ENCODE assay signal across 9 cellular contexts in the genomic region with DNA sequence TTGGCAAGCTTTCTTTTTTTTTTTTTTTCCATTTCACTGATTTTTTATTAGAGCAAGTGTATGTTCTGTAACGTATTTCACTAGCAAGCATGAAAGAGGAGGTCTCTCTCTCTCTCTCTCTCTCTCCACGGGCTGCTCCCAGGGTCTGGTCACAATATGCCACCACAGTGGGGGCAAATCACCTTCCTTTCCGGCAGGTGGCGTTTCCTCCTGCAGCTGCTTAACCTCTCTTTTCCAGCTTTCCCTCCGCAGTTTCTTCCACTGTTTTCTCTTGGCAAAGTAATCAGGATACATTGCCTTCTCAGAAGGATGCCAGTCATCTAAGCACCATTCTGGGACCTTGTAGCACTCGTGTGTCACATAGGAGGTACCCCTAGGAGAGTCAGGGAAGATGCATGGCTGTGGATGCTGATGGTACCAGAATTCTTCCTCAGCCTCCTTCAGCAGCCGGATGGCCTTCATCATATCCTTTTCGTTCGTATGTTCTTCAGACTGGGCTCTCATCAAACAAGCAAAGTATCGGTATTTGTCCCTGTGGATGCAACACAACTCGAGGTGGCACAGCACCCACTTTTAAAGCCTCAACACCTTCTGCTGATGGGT.
A peak's percentile ranks its signal among the peaks of the same experiment; 100 is the strongest.
DNase-seq lines count a peak whose midpoint lies in the region; ATAC-seq and TF ChIP-seq lines count a peak whose summit lies in the region.
"Had no signal": no experiment of that assay in that cellular context is flagged by ENCODE, and none has a peak within 500 bp of the region (broad histone marks: within the 10 kb centered on the region; RNA-seq: fewer than 3 reads in every experiment).

No MANE protein-coding gene starts in this region.

- POLR2A ChIA-PET in Caco-2 (lab: Charles Lee), result no interaction called here
- POLR2A ChIA-PET in HEK293T (lab: Yijun Ruan, JAX), result no interaction called here

- H3K4me1 Mint-ChIP-seq in Caco-2 (ENCODE audit: low read depth, unreplicated experiment), result no peaks in the 10 kb centered on the region

- no peaks in the 10 kb centered on the region for H3K4me1 ChIP-seq in Caco-2
- H3K4me1 ChIP-seq in SJCRH30, result no peaks in the 10 kb centered on the region
- no peaks in the 10 kb centered on the region for H3K4me1 ChIP-seq in hepatocyte (ENCODE audit: insufficient read depth)

- H2AFZ ChIP-seq in hepatocyte, result no peak overlapping the region

- TF ChIP-seq CTCF in Caco-2 (IDR thresholded peaks at IDR 0.05; ENCODE audit: insufficient read depth in 1 of 2, low read depth in 1 of 2, low read length in 1 of 2, severe bottlenecking in 1 of 2, unreplicated experiment in 1 of 2) (peak; percentile 65 to 68), hepatocyte (IDR thresholded peaks at IDR 0.05; ENCODE audit: poor library complexity) (peak; percentile 40)

- BruUV-seq in Caco-2 (replicated peaks; lab: Mats Ljungman, UMichigan), result no TSS peak

- H3K36me3 ChIP-seq in Caco-2 (ENCODE audit: control insufficient read depth, insufficient read depth, low read length), result no peaks in the 10 kb centered on the region
- H3K36me3 ChIP-seq in SJCRH30, result no peaks in the 10 kb centered on the region
- H3K36me3 ChIP-seq in hepatocyte (replicated peaks; ENCODE audit: insufficient read depth, low read depth), result no peaks in the 10 kb centered on the region

- intact Hi-C loops in Caco-2 (cut with micrococcal nuclease; ENCODE audit: unreplicated experiment), result loop anchor here (5.0 kb wide), 1 partner anchor 89 kb away; no protein-coding TSS in a partner anchor

- ATAC-seq in HG03196 (IDR thresholded peaks at IDR 0.05; ENCODE audit: unreplicated experiment), result no peak
- no peak for ATAC-seq in HG02870 (IDR thresholded peaks at IDR 0.05; ENCODE audit: unreplicated experiment)

- H3K9me3 Mint-ChIP-seq in Caco-2 (ENCODE audit: unreplicated experiment), result no peaks in the 10 kb centered on the region

- H3K9me3 ChIP-seq in Caco-2, result no peaks in the 10 kb centered on the region
- no peaks in the 10 kb centered on the region for H3K9me3 ChIP-seq in SJCRH30 (replicated peaks)
- H3K9me3 ChIP-seq in hepatocyte (ENCODE audit: low read depth), result no peaks in the 10 kb centered on the region

- no peak overlapping the region for H3K27ac Mint-ChIP-seq in Caco-2 (ENCODE audit: unreplicated experiment)

- no peak overlapping the region for H3K27ac ChIP-seq in SJCRH30
- H3K27ac ChIP-seq in hepatocyte, result no peak overlapping the region

- no peaks in the 10 kb centered on the region for H4K20me1 ChIP-seq in hepatocyte (ENCODE audit: insufficient read depth, poor library complexity, severe bottlenecking)

- DNase-seq in Caco-2 (peak; percentile 59 to 62), HEK293T (ENCODE audit: extremely low spot score) (peak; percentile 49), SJCRH30 (peak; percentile 59 to 77), hepatocyte (ENCODE audit: low spot score) (peak; percentile 39), ureter (ENCODE audit: low spot score) (no peak), cortex of kidney (lab: John Stamatoyannopoulos, UW) (no peak)
- DNase-seq: activated CD4-positive, alpha-beta T cell treated with anti-CD3 and anti-CD28 coated beads for 4 hours had no signal

- WGBS in hepatocyte (ENCODE audit: low lambda C conversion rate, missing lambda C conversion rate), result 50% methylated on average over 11 of the region's 11 CpGs

- no peaks in the 10 kb centered on the region; the same call in 1 of the 2 replicates for H3K27me3 ChIP-seq in Caco-2 (replicated peaks; ENCODE audit: control insufficient read depth, insufficient read depth, low read length)
- H3K27me3 ChIP-seq in SJCRH30, result peaks cover 3% of the 10 kb centered on the region; the same call in 1 of the 2 replicates
- H3K27me3 ChIP-seq in hepatocyte, result no peaks in the 10 kb centered on the region

- H3K27me3 Mint-ChIP-seq in Caco-2 (ENCODE audit: insufficient read depth, unreplicated experiment), result peaks cover 9% of the 10 kb centered on the region

- H3K4me3 ChIP-seq in Caco-2 (ENCODE audit: low read depth, low read length), result no peak overlapping the region
- H3K4me3 ChIP-seq in SJCRH30, result no peak overlapping the region
- no peak overlapping the region for H3K4me3 ChIP-seq in hepatocyte

- no peaks in the 10 kb centered on the region for H3K79me2 ChIP-seq in hepatocyte

- H3K9me2 ChIP-seq in hepatocyte (replicated peaks; ENCODE audit: insufficient read depth), result no peaks in the 10 kb centered on the region

- no peak overlapping the region for H3K4me2 ChIP-seq in hepatocyte

- H3K36me3 Mint-ChIP-seq in Caco-2 (ENCODE audit: insufficient read depth, unreplicated experiment), result no peaks in the 10 kb centered on the region

- CTCF ChIA-PET in Caco-2 (lab: Charles Lee) (interaction anchor here (0.8 kb wide), 1 partner anchor 105 kb away, joined by 3 read pairs; no protein-coding TSS in a partner anchor), HEK293T (lab: Yijun Ruan, JAX) (interaction anchor here (0.7 to 1.2 kb wide), 3 partner anchors 13 to 1189 kb away, joined by 3 to 4 read pairs (median 3); no protein-coding TSS in a partner anchor)

- H3K4me3 Mint-ChIP-seq in Caco-2 (ENCODE audit: unreplicated experiment), result no peak overlapping the region

TF ChIP-seq in HEK293T, 16 proteins besides CTCF, POLR2A, EP300 and RAD21:
- TF ChIP-seq NFRKB (IDR thresholded peaks at IDR 0.05), result no peak
- TF ChIP-seq ELF4 (IDR thresholded peaks at IDR 0.05), result no peak
- TF ChIP-seq FOXA1 (IDR thresholded peaks at IDR 0.05), result no peak

Comparison
In these comparisons a context has a peak if more than half of its experiments do, and no peak if none do; other contexts are left out.
1. DNase-seq: peak in Caco-2 (2 of 2), HEK293T (single experiment), SJCRH30 (2 of 2) and hepatocyte (single experiment); none in ureter (single experiment) and cortex of kidney (single experiment).